Comparison of ENCODE assay signal across 8 cellular contexts in the genomic region with DNA sequence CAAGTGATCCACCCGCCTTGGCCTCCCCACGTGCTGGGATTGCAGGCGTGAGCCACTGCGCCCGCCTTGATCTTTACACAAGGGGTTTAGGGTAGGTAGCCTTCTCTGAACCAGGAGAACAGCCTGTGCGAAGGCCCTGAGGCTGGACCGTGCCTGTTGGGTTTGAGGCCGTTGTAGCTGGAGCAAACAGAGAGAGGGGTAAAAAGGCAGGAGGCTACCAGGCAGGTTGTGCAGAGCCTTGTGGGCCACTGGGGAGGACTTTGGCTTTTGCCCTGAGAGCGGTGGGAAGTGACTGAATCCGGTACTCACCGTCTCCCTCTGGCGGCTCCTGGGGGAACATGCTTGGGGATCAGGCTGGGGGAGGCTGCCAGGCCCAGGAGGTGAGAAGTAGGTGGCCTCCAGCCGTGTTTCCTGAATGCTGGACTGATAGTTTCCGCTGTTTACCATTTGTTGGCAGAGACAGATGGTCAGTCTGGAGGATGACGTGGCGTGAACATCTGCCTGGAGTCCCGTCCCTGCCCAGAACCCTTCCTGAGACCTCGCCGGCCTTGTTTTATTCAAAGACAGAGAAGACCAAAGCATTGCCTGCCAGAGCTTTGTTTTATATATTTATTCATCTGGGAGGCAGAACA. TPM values are rescaled to one million over a fixed set of nuclear protein-coding genes. Genes with fewer than 3 reads are reported as not detected.
DNase-seq lines count a peak whose midpoint lies in the region; ATAC-seq and TF ChIP-seq lines count a peak whose summit lies in the region.

No MANE protein-coding gene starts in this region.

- no peak overlapping the region for H2AFZ ChIP-seq in OCI-LY1 (ENCODE audit: low read length)

- no peaks in the 10 kb centered on the region for H3K27me3 ChIP-seq in BE2C
- H3K27me3 ChIP-seq in OCI-LY1 (ENCODE audit: insufficient read depth, low read length) = no peaks in the 10 kb centered on the region

- POLR2A ChIA-PET in HEK293 (lab: Yijun Ruan, JAX) = no interaction called here

- TF ChIP-seq CTCF in BE2C (IDR thresholded peaks at IDR 0.05; ENCODE audit: low read depth, low read length) (peak; percentile 88), HEK293 (tag by site-specific recombination; IDR thresholded peaks at IDR 0.05) (peak; percentile 83), OCI-LY1 (IDR thresholded peaks at IDR 0.05; ENCODE audit: low read length) (peak; percentile 75)

- TF ChIP-seq POLR2A in erythroblast (IDR thresholded peaks at IDR 0.05; ENCODE audit: low read length) = peak; percentile 12

- no peak overlapping the region for H3K9ac ChIP-seq in OCI-LY1 (ENCODE audit: low read length)

- H3K36me3 ChIP-seq in BE2C = peaks cover 69% of the 10 kb centered on the region
- peaks cover 18 to 59% of the 10 kb centered on the region in 2 experiments for H3K36me3 ChIP-seq in HEK293 (ENCODE audit: control insufficient read depth in 2 of 2, insufficient read depth in 1 of 2, low read length in 2 of 2)
- H3K36me3 ChIP-seq in OCI-LY1 (ENCODE audit: insufficient read depth, low read length) = peaks cover 73% of the 10 kb centered on the region

- DNase-seq in BE2C (peak; percentile 82), activated T-cell treated with anti-CD3 and anti-CD28 coated beads for 24 hours (ENCODE audit: low read depth) (peak; percentile 55), erythroblast (lab: John Stamatoyannopoulos, UW) (peak; percentile 69 to 84), naive B cell (peak; percentile 78)
- DNase-seq in stimulated activated effector memory CD8-positive, alpha-beta T cell treated with anti-CD3 and anti-CD28 coated beads, Interleukin-12 subunit alpha, Interleukin-12 subunit beta, amount 100 ng/mL, for 72 hours (ENCODE audit: low spot score in 2 of 2) = peak; percentile 56 to 81

- peaks cover under 1% of the 10 kb centered on the region; the same call in 1 of the 2 replicates for H3F3A ChIP-seq in OCI-LY1 (ENCODE audit: insufficient read depth, low read length)

- H3K4me1 ChIP-seq in BE2C (no peaks in the 10 kb centered on the region), HEK293 (ENCODE audit: control insufficient read depth, insufficient read depth, low read length) (no peaks in the 10 kb centered on the region), OCI-LY1 (ENCODE audit: insufficient read depth, low read length, severe bottlenecking) (no peaks in the 10 kb centered on the region)

- no peaks in the 10 kb centered on the region for H3K79me2 ChIP-seq in OCI-LY1 (ENCODE audit: insufficient read depth, low read length)

- peak; percentile 90 to 92 for ATAC-seq in naive B cell (ENCODE audit: low read depth in 2 of 2)
- ATAC-seq in stimulated activated effector memory CD8-positive, alpha-beta T cell treated with anti-CD3 and anti-CD28 coated beads, Interleukin-12 subunit alpha, Interleukin-12 subunit beta, amount 100 ng/mL, for 72 hours = peak; percentile 79
- no peak for ATAC-seq in HG03159 (IDR thresholded peaks at IDR 0.05; ENCODE audit: unreplicated experiment)

- no peak overlapping the region for H3K27ac ChIP-seq in HEK293 (ENCODE audit: extremely low read depth, low read depth, low read length)
- H3K27ac ChIP-seq in OCI-LY1 (ENCODE audit: low read depth, low read length, poor library complexity, severe bottlenecking) = no peak overlapping the region

- H4K20me1 ChIP-seq in OCI-LY1 (ENCODE audit: insufficient read depth, low read length) = no peaks in the 10 kb centered on the region

- no peak overlapping the region for H3K4me3 Mint-ChIP-seq in naive B cell
- H3K4me3 Mint-ChIP-seq in stimulated activated effector memory CD8-positive, alpha-beta T cell treated with anti-CD3 and anti-CD28 coated beads, Interleukin-12 subunit alpha, Interleukin-12 subunit beta, amount 100 ng/mL, for 72 hours = no peak overlapping the region

- peaks cover 0 to 9% (median 9%) of the 10 kb centered on the region in 3 donors for H3K27me3 Mint-ChIP-seq in naive B cell

- CTCF ChIA-PET in HEK293 (lab: Yijun Ruan, JAX) = interaction anchor here (0.5 to 3.7 kb wide), 11 partner anchors 10 to 102 kb away, joined by 3 to 21 read pairs (median 4); no protein-coding TSS in a partner anchor

- H3K9me3 Mint-ChIP-seq in naive B cell = no peaks in the 10 kb centered on the region
- no peaks in the 10 kb centered on the region for H3K9me3 Mint-ChIP-seq in stimulated activated effector memory CD8-positive, alpha-beta T cell treated with anti-CD3 and anti-CD28 coated beads, Interleukin-12 subunit alpha, Interleukin-12 subunit beta, amount 100 ng/mL, for 72 hours

- no peaks in the 10 kb centered on the region for H3K9me2 ChIP-seq in OCI-LY1 (ENCODE audit: low read depth, low read length)

- H3K4me2 ChIP-seq in OCI-LY1 (ENCODE audit: low read length) = no peak overlapping the region

- H3K27ac Mint-ChIP-seq in naive B cell = peak overlapping the region in 1 of 6 donors; percentile 26
- H3K27ac Mint-ChIP-seq in stimulated activated effector memory CD8-positive, alpha-beta T cell treated with anti-CD3 and anti-CD28 coated beads, Interleukin-12 subunit alpha, Interleukin-12 subunit beta, amount 100 ng/mL, for 72 hours = peak overlapping the region; percentile 76

- H3K9me3 ChIP-seq in BE2C = no peaks in the 10 kb centered on the region
- no peaks in the 10 kb centered on the region for H3K9me3 ChIP-seq in HEK293 (ENCODE audit: control insufficient read depth, insufficient read depth, low read depth, low read length)
- no peaks in the 10 kb centered on the region for H3K9me3 ChIP-seq in OCI-LY1 (ENCODE audit: low read length)

- no peak overlapping the region for H3K4me3 ChIP-seq in BE2C (ENCODE audit: low read depth, low read length)
- no peak overlapping the region for H3K4me3 ChIP-seq in HEK293 (ENCODE audit: low read depth, low read length)
- no peak overlapping the region for H3K4me3 ChIP-seq in OCI-LY1 (ENCODE audit: low read depth, low read length, poor library complexity, severe bottlenecking)

- no peaks in the 10 kb centered on the region for H3K36me3 Mint-ChIP-seq in naive B cell
- H3K36me3 Mint-ChIP-seq in stimulated activated effector memory CD8-positive, alpha-beta T cell treated with anti-CD3 and anti-CD28 coated beads, Interleukin-12 subunit alpha, Interleukin-12 subunit beta, amount 100 ng/mL, for 72 hours = peaks cover 94% of the 10 kb centered on the region

- H3K4me1 Mint-ChIP-seq in naive B cell = peaks cover 6 to 9% (median 7%) of the 10 kb centered on the region in 3 donors
- peaks cover 6% of the 10 kb centered on the region for H3K4me1 Mint-ChIP-seq in stimulated activated effector memory CD8-positive, alpha-beta T cell treated with anti-CD3 and anti-CD28 coated beads, Interleukin-12 subunit alpha, Interleukin-12 subunit beta, amount 100 ng/mL, for 72 hours

TF ChIP-seq in HEK293, 187 proteins besides CTCF, POLR2A, EP300 and RAD21 (continues in another document):
- TF ChIP-seq, protein P1, sequence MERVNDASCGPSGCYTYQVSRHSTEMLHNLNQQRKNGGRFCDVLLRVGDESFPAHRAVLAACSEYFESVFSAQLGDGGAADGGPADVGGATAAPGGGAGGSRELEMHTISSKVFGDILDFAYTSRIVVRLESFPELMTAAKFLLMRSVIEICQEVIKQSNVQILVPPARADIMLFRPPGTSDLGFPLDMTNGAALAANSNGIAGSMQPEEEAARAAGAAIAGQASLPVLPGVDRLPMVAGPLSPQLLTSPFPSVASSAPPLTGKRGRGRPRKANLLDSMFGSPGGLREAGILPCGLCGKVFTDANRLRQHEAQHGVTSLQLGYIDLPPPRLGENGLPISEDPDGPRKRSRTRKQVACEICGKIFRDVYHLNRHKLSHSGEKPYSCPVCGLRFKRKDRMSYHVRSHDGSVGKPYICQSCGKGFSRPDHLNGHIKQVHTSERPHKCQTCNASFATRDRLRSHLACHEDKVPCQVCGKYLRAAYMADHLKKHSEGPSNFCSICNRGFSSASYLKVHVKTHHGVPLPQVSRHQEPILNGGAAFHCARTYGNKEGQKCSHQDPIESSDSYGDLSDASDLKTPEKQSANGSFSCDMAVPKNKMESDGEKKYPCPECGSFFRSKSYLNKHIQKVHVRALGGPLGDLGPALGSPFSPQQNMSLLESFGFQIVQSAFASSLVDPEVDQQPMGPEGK (tag by site-specific recombination; IDR thresholded peaks at IDR 0.05) = peak; percentile 66
- TF ChIP-seq ZNF239 (tag by site-specific recombination; IDR thresholded peaks at IDR 0.05) (0 out of 2 replicates have a peak, but pooled peaks have one; percentile 25), ZNF16 (tag by site-specific recombination; IDR thresholded peaks at IDR 0.05; ENCODE audit: low read depth) (no peak), ZNF335 (tag by site-specific recombination; conservative IDR thresholded peaks at IDR 0.05) (peak; percentile 31; the same call in 1 of the 2 replicates), KLF10 (tag by site-specific recombination; IDR thresholded peaks at IDR 0.05) (no peak), ZIC2 (tag by site-specific recombination; IDR thresholded peaks at IDR 0.05) (0 out of 2 replicates have a peak, but pooled peaks have one; percentile 12), GLIS1 (tag by site-specific recombination; IDR thresholded peaks at IDR 0.05) (peak; percentile 78), ZNF600 (tag by site-specific recombination; IDR thresholded peaks at IDR 0.05) (peak; percentile 34; the same call in 1 of the 2 replicates), ZNF596 (tag by site-specific recombination; IDR thresholded peaks at IDR 0.05) (no peak)
- TF ChIP-seq, protein P2, sequence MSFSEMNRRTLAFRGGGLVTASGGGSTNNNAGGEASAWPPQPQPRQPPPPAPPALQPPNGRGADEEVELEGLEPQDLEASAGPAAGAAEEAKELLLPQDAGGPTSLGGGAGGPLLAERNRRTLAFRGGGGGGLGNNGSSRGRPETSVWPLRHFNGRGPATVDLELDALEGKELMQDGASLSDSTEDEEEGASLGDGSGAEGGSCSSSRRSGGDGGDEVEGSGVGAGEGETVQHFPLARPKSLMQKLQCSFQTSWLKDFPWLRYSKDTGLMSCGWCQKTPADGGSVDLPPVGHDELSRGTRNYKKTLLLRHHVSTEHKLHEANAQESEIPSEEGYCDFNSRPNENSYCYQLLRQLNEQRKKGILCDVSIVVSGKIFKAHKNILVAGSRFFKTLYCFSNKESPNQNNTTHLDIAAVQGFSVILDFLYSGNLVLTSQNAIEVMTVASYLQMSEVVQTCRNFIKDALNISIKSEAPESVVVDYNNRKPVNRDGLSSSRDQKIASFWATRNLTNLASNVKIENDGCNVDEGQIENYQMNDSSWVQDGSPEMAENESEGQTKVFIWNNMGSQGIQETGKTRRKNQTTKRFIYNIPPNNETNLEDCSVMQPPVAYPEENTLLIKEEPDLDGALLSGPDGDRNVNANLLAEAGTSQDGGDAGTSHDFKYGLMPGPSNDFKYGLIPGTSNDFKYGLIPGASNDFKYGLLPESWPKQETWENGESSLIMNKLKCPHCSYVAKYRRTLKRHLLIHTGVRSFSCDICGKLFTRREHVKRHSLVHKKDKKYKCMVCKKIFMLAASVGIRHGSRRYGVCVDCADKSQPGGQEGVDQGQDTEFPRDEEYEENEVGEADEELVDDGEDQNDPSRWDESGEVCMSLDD (tag by site-specific recombination; IDR thresholded peaks at IDR 0.05) = no peak

RNA-seq across cellular contexts. Expression of a gene that starts 24.6 kb away (rescaled TPM):
- polyA plus RNA-seq in BE2C (2012; ENCODE audit: insufficient read depth, insufficient read length, low read depth) = 8.6 TPM
- not detected for polyA plus RNA-seq in naive B cell (ENCODE audit: low read depth in 6 of 6)

RNA-seq across cellular contexts. Expression of a gene that starts 41.7 kb away (rescaled TPM):
- 12.4 TPM for polyA plus RNA-seq in BE2C (2012; ENCODE audit: insufficient read depth, insufficient read length, low read depth)
- 1 to 10 TPM in 3 of 6 donors, under 1 TPM in 3; 0.35 to 2.6 (median 1.0) TPM for polyA plus RNA-seq in naive B cell (ENCODE audit: low read depth in 6 of 6)
